8 cellular contexts compared by ENCODE assay signal in genomic region chr12:122265931-122266771, GRCh38.
DNase-seq lines count a peak whose midpoint lies in the region; ATAC-seq and TF ChIP-seq lines count a peak whose summit lies in the region.

TSS of gene VPS33A (minus strand) at chr12:122266494. CDS start at chr12:122266408, 86 bp downstream.

- no peak for TF ChIP-seq CTCF in AG09319 (IDR thresholded peaks at IDR 0.05; ENCODE audit: low read depth, low read length)

- peak; percentile 86 for ATAC-seq in GM19035 (IDR thresholded peaks at IDR 0.05; ENCODE audit: unreplicated experiment)
- peak; percentile 89 for ATAC-seq in HG03342 (IDR thresholded peaks at IDR 0.05; ENCODE audit: unreplicated experiment)

- DNase-seq in AG09319 (ENCODE audit: extremely low read depth, low read depth) (peak; percentile 98), NCI-H446 (lab: John Stamatoyannopoulos, UW) (peak; percentile 85 to 98), inferior parietal cortex (ENCODE audit: extremely low spot score) (peak; percentile 96), smooth muscle cell of the brain vasculature (ENCODE audit: low read depth, low spot score) (peak; percentile 94)
- DNase-seq in activated CD4-positive, CD25-positive, alpha-beta regulatory T cell treated with anti-CD3 and anti-CD28 coated beads, Interleukin-2, amount 50 U/mL, for 16 hours (ENCODE audit: low read depth, low spot score) = peak; percentile 82
- DNase-seq in central memory CD4-positive, alpha-beta T cell = peak; percentile 90

Comparison
In these comparisons a context has a peak if more than half of its experiments do, and no peak if none do; other contexts are left out.
1. Peak in every context shown above with its lines: DNase-seq and ATAC-seq.